ENCODE assay signal across 8 cellular contexts in the genomic region with DNA sequence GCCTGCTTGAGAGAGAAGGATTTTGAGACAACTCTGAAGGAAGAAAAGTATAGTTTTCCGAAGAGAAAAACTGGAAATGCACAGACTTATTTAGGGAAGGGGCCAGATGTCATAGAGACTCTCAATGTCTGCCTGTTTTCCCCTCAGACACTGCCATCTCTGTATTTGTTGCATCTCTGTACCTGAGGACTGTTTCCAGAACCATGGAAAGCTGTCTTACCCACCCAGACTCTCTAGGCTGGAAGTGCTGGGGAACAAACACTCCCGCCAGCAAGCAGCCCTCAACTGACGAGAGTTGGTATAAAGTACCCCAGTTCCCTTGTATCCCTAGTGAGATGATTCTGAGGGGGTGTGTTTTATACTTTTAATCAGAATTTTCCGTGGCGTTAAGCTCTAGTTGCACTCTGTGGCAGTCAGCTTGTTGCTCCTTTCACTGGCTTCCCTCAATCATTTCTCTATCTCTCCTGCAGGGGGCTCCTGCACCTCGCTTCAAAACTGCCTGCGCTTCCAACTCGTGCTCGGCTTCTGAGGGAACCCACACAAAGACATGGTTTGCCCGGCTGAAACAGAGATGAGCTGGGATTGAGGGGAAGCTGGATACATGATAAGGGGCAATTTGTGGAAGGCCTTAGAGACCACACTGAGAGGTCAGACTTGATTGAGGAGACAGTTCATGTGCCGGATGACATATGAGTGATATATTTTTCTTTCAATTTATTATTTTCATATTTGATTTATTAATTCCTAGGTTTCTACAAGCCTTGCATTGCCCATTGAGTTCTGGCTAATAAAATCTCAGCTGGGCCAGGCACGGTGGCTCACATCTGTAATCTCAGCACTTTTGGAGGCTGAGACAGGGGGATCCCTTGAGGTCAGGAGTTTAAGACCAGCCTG. TPM values are rescaled to one million over a fixed set of nuclear protein-coding genes. Genes with fewer than 3 reads are reported as not detected.
DNase-seq lines count a peak whose midpoint lies in the region; ATAC-seq and TF ChIP-seq lines count a peak whose summit lies in the region.

No MANE protein-coding gene starts in this region.

- H3K4me1 Mint-ChIP-seq in activated naive CD8-positive, alpha-beta T cell treated with anti-CD3 and anti-CD28 coated beads, Interleukin-2, amount 50 U/mL, for 24 hours: peaks cover 2% of the 10 kb centered on the region

- H3K27ac Mint-ChIP-seq in activated naive CD8-positive, alpha-beta T cell treated with anti-CD3 and anti-CD28 coated beads, Interleukin-2, amount 50 U/mL, for 24 hours: no peak overlapping the region

- H3K36me3 Mint-ChIP-seq in activated naive CD8-positive, alpha-beta T cell treated with anti-CD3 and anti-CD28 coated beads, Interleukin-2, amount 50 U/mL, for 24 hours (ENCODE audit: low read depth): no peaks in the 10 kb centered on the region

- TF ChIP-seq CTCF in GM10266 (IDR thresholded peaks at IDR 0.05; ENCODE audit: control insufficient read depth, insufficient read depth, low read depth, missing control alignments): peak; percentile 78

- DNase-seq in GM10266 (ENCODE audit: extremely low spot score) (peak; percentile 65), NCI-H1417 (lab: John Stamatoyannopoulos, UW) (peak; percentile 70 to 92 (median 78)), SW480 (ENCODE audit: low spot score) (peak; percentile 83), left ventricle myocardium superior (peak; percentile 62), renal cortical epithelial cell (ENCODE audit: low read depth) (peak; percentile 57)
- peak; percentile 55 for DNase-seq in activated naive CD8-positive, alpha-beta T cell treated with anti-CD3 and anti-CD28 coated beads, Interleukin-2, amount 50 U/mL, for 24 hours

- H3K4me3 Mint-ChIP-seq in activated naive CD8-positive, alpha-beta T cell treated with anti-CD3 and anti-CD28 coated beads, Interleukin-2, amount 50 U/mL, for 24 hours: peak overlapping the region; percentile 64

- intact Hi-C loops in left ventricle myocardium superior (cut with micrococcal nuclease): loop anchor here (10.0 kb wide), 1 partner anchor 84 kb away; no protein-coding TSS in a partner anchor

- H3K27me3 Mint-ChIP-seq in activated naive CD8-positive, alpha-beta T cell treated with anti-CD3 and anti-CD28 coated beads, Interleukin-2, amount 50 U/mL, for 24 hours: peaks cover 29% of the 10 kb centered on the region

- no peaks in the 10 kb centered on the region for H3K9me3 Mint-ChIP-seq in activated naive CD8-positive, alpha-beta T cell treated with anti-CD3 and anti-CD28 coated beads, Interleukin-2, amount 50 U/mL, for 24 hours

- ATAC-seq in activated naive CD8-positive, alpha-beta T cell treated with anti-CD3 and anti-CD28 coated beads, Interleukin-2, amount 50 U/mL, for 24 hours: peak; percentile 71
- peak; percentile 88 for ATAC-seq in left ventricle myocardium superior
- no peak for ATAC-seq in HG02970 (IDR thresholded peaks at IDR 0.05; ENCODE audit: low FRiP score, unreplicated experiment)
- ATAC-seq in GM19324 (IDR thresholded peaks at IDR 0.05; ENCODE audit: low FRiP score, unreplicated experiment): no peak

RNA-seq across cellular contexts. Expression of gene CLPB, which starts 36.9 kb away (rescaled TPM):
- 16.4 TPM for total RNA-seq in left ventricle myocardium superior
- total RNA-seq in renal cortical epithelial cell: 51.7 and 52.4 TPM in 2 replicates

Comparison
In these comparisons a context has a peak if more than half of its experiments do, and no peak if none do; other contexts are left out.
1. ATAC-seq: peak in activated naive CD8-positive, alpha-beta T cell treated with anti-CD3 and anti-CD28 coated beads, Interleukin-2, amount 50 U/mL, for 24 hours (single experiment) and left ventricle myocardium superior (single experiment); none in HG02970 (single experiment) and GM19324 (single experiment).
2. Peak in every context shown above with its lines, with median percentiles within 50 percentile points of each other: DNase-seq.